Comparison of ENCODE assay signal across 8 cellular contexts in genomic region chr19:16828990-16829821, GRCh38. TPM values are rescaled to one million over a fixed set of nuclear protein-coding genes. Genes with fewer than 3 reads are reported as not detected.
DNase-seq lines count a peak whose midpoint lies in the region; ATAC-seq, FAIRE-seq and TF ChIP-seq lines count a peak whose summit lies in the region.

Gene SIN3B (plus strand): TSS chr19:16829398. CDS start chr19:16829421, 23 bp downstream.

- DNase-seq in D721Med (ENCODE audit: insufficient read length, low spot score): peak; percentile 87
- peak; percentile 96 for DNase-seq in HEK293T (ENCODE audit: extremely low spot score)
- peak; percentile 42 for DNase-seq in NCI-H2107 treated with DMSO at 0.1 percent for 48 hours (lab: John Stamatoyannopoulos, UW; ENCODE audit: unreplicated experiment)
- peak; percentile 94 for DNase-seq in UCSD-AML1 (lab: John Stamatoyannopoulos, UW; ENCODE audit: unreplicated experiment)
- peak; percentile 95 to 97 (median 96) for DNase-seq in K562 (ENCODE audit: extremely low read depth in 1 of 4, low spot score in 3 of 4)
- peak; percentile 14 to 91 (median 75) for DNase-seq in hypothalamus (lab: John Stamatoyannopoulos, UW)
- DNase-seq in retinal pigment epithelial cell (ENCODE audit: low read depth): peak; percentile 39
- peak; percentile 87 to 96 for DNase-seq in aorta

- peaks cover 17% of the 10 kb centered on the region for H3K79me2 ChIP-seq in K562 (ENCODE audit: control insufficient read depth, insufficient read depth, low read length)

- no peaks in the 10 kb centered on the region for H3K9me1 ChIP-seq in K562 (ENCODE audit: control insufficient read depth, insufficient read depth, low read length)

- H3K9ac ChIP-seq in K562 (ENCODE audit: insufficient read depth in 1 of 2, low read depth in 2 of 2, low read length in 2 of 2): peak within 1 kb of the TSS; percentile 58 to 91

- H3K4me3 ChIP-seq in K562: peak within 1 kb of the TSS; percentile 83
- H3K4me3 ChIP-seq in retinal pigment epithelial cell (ENCODE audit: low read length): peak within 1 kb of the TSS; percentile 92
- H3K4me3 ChIP-seq in aorta (ENCODE audit: low read length in 2 of 2): peak within 1 kb of the TSS; percentile 95 to 96

- peak within 1 kb of the TSS; percentile 57 for H3K27ac ChIP-seq in K562 (ENCODE audit: extremely low read depth, low read depth, low read length)
- no peak within 1 kb of the TSS for H3K27ac ChIP-seq in aorta (ENCODE audit: low read depth in 1 of 2, low read length in 2 of 2)

- no peak for TF ChIP-seq RAD21 in K562 (CRISPR knock-in tag; conservative IDR thresholded peaks at IDR 0.05 in 1 of 2, IDR thresholded peaks at IDR 0.05 in 1 of 2)

- H3K27me3 ChIP-seq in K562 (ENCODE audit: control insufficient read depth in 2 of 2, insufficient read depth in 2 of 2, low read length in 2 of 2): no peaks in the 10 kb centered on the region; a peak in 1 of 5 replicates
- no peaks in the 10 kb centered on the region for H3K27me3 ChIP-seq in aorta (ENCODE audit: control insufficient read depth in 1 of 2, insufficient read depth in 2 of 2, low read length in 1 of 2)

- peak within 1 kb of the TSS; percentile 91 for H2AFZ ChIP-seq in K562 (ENCODE audit: low read depth, low read length)

- peak; percentile 86 for ATAC-seq in K562
- peak; percentile 91 for ATAC-seq in aorta (ENCODE audit: low FRiP score)

- POLR2A ChIA-PET in HEK293T (lab: Yijun Ruan, JAX): interaction anchor here (0.6 to 1.2 kb wide), 3 partner anchors 18 to 303 kb away, joined by 3 read pairs; no protein-coding TSS in a partner anchor
- POLR2A ChIA-PET in K562 (lab: Yijun Ruan, JAX): interaction anchor here (0.6 to 1.7 kb wide), 2 partner anchors 12 to 18 kb away, joined by 3 to 8 read pairs; no protein-coding TSS in a partner anchor

- under 1% methylated on average over 23 of the region's 63 CpGs for WGBS in K562 (ENCODE audit: insufficient coverage, low coverage, missing lambda C conversion rate)
- 1 to 2% methylated on average over 38 to 63 of the region's 63 CpGs for WGBS in aorta, 2 donors

- intact Hi-C loops in K562 (cut with micrococcal nuclease) (no loop called here), aorta (cut with DNase I) (loop anchor here (5.0 kb wide), 2 partner anchors 57 to 68 kb away; no protein-coding TSS in a partner anchor)

- TF ChIP-seq POLR2A in K562 (conservative IDR thresholded peaks at IDR 0.05): no peak; the same call in 1 of the 2 replicates

- in situ Hi-C loops in K562 (cut with MboI): no loop called here

- H3K36me3 ChIP-seq in K562 (ENCODE audit: control insufficient read depth, insufficient read depth, low read length) (peaks cover 27% of the 10 kb centered on the region; the same call in 2 of the 3 replicates), aorta (ENCODE audit: control insufficient read depth in 1 of 2, insufficient read depth in 2 of 2, low read length in 1 of 2) (peaks cover 2% of the 10 kb centered on the region in 2 donors)

- no peaks in the 10 kb centered on the region for H4K20me1 ChIP-seq in K562 (replicated peaks; ENCODE audit: control insufficient read depth, insufficient read depth, low read length)

- H3K4me1 ChIP-seq in K562 (replicated peaks in 1 of 2; ENCODE audit: control insufficient read depth in 2 of 2, insufficient read depth in 2 of 2, low read length in 2 of 2): peaks cover 18 to 24% of the 10 kb centered on the region in 2 experiments
- H3K4me1 ChIP-seq in aorta (ENCODE audit: control insufficient read depth in 1 of 2, insufficient read depth in 2 of 2, low read length in 2 of 2): peaks cover 0 to 2% of the 10 kb centered on the region in 2 donors

- TF ChIP-seq EP300 in K562 (IDR thresholded peaks at IDR 0.05; ENCODE audit: low read length): no peak

- TF ChIP-seq CTCF in D721Med (IDR thresholded peaks at IDR 0.05; ENCODE audit: insufficient read depth, missing control alignments) (no peak), K562 (IDR thresholded peaks at IDR 0.05 in 2 of 3, conservative IDR thresholded peaks at IDR 0.05 in 1 of 3; ENCODE audit: insufficient read depth in 2 of 3, low read depth in 1 of 3, low read length in 3 of 3) (no peak), retinal pigment epithelial cell (conservative IDR thresholded peaks at IDR 0.05; ENCODE audit: low read depth, low read length) (no peak)

- peak within 1 kb of the TSS; percentile 82 for H3K4me2 ChIP-seq in K562 (ENCODE audit: insufficient read depth, low read length)

- CTCF ChIA-PET in HEK293T (lab: Yijun Ruan, JAX): no interaction called here
- CTCF ChIA-PET in K562 (lab: Yijun Ruan, JAX; ENCODE audit: low intra/inter-chr PET ratio): no interaction called here

- FAIRE-seq in D721Med (lab: Jason Lieb, UNC) (no peak), K562 (lab: Jason Lieb, UNC) (peak; percentile 23)

- H3K9me3 ChIP-seq in K562 (replicated peaks; ENCODE audit: control insufficient read depth, insufficient read depth, low read depth, low read length): no peaks in the 10 kb centered on the region
- no peaks in the 10 kb centered on the region for H3K9me3 ChIP-seq in aorta (ENCODE audit: control insufficient read depth, low read length)

- BruUV-seq in K562 (replicated peaks; lab: Mats Ljungman, UMichigan): no TSS peak

TF ChIP-seq in HEK293T, 16 proteins besides CTCF, POLR2A, EP300 and RAD21:
- TF ChIP-seq PKNOX1 (IDR thresholded peaks at IDR 0.05) (peak; percentile 64), SP1 (IDR thresholded peaks at IDR 0.05) (0 out of 2 replicates have a peak, but pooled peaks have one; percentile 38), SUZ12 (IDR thresholded peaks at IDR 0.05) (no peak), ZNF384 (IDR thresholded peaks at IDR 0.05) (peak; percentile 89)
TF ChIP-seq in HEK293T: peak in this region for 3.

TF ChIP-seq in K562, 482 proteins besides CTCF, POLR2A, EP300 and RAD21 (continues in another document):
- TF ChIP-seq THAP12 (CRISPR knock-in tag; IDR thresholded peaks at IDR 0.05) (peak; percentile 56; the same call in 1 of the 2 replicates), DIDO1 (tag; IDR thresholded peaks at IDR 0.05; ENCODE audit: low read depth) (peak; percentile 61; the same call in 1 of the 2 replicates), CREB1 (IDR thresholded peaks at IDR 0.05) (peak; percentile 72), CREB1 (CRISPR knock-in tag; IDR thresholded peaks at IDR 0.05) (peak; percentile 80)

RNA-seq across cellular contexts. Expression of gene SIN3B, which starts in this region (rescaled TPM):
- total RNA-seq in K562 (2011; cell fraction: chromatin; rRNA removed; ENCODE audit: low replicate concordance): 134 and 224 TPM in 2 replicates
- total RNA-seq in K562 (2011; cell fraction: nucleolus; rRNA removed): 88.7 and 97.6 TPM in 2 replicates
- 90.3 and 105 TPM in 2 replicates for total RNA-seq in K562 (2011; cell fraction: nucleoplasm; rRNA removed)
- total RNA-seq in K562 (2014; rRNA removed): 12.0 and 13.6 TPM in 2 replicates
- 8.2 and 9.9 TPM in 2 replicates for total RNA-seq in K562 (2014; rRNA removed; fragmentation: Illumina TruSeq; extraction: Trizol)
- 14.2 and 14.3 TPM in 2 replicates for total RNA-seq in K562 (2015; rRNA removed; fragmentation: Illumina TruSeq; extraction: Trizol)
- 34.2 and 34.6 TPM in 2 replicates for total RNA-seq in K562 (2021)
- 19.3 and 21.6 TPM in 2 replicates for polyA plus RNA-seq in K562 (2011; rRNA removed)
- 12.3 and 15.1 TPM in 2 replicates for polyA plus RNA-seq in K562 (2011; cell fraction: cytosol; rRNA removed)
- polyA plus RNA-seq in K562 (2011; cell fraction: nucleus; rRNA removed): 88.5 and 135 TPM in 2 replicates
- polyA plus RNA-seq in K562 (2012): 22.5 and 27.9 TPM in 2 replicates
- polyA plus RNA-seq in K562 (2014; fragmentation: Illumina TruSeq; extraction: Trizol): 18.9 and 20.7 TPM in 2 replicates
- under 1 TPM; 0.51 to 0.66 TPM for polyA plus RNA-seq in K562 (2014; fragmentation: Nextera tagmentation; extraction: Ambion mirVana)
- 29.5 and 30.6 TPM in 2 replicates for polyA plus RNA-seq in K562 (2014; rRNA removed)
- 16.0 and 16.9 TPM in 2 replicates for polyA minus RNA-seq in K562 (2011; rRNA and poly(A)+ RNA removed)
- 10.8 and 18.7 TPM in 2 replicates for polyA minus RNA-seq in K562 (2011; cell fraction: cytosol; rRNA and poly(A)+ RNA removed)
- 37.4 and 46.9 TPM in 2 replicates for polyA minus RNA-seq in K562 (2011; cell fraction: nucleus; rRNA and poly(A)+ RNA removed)
- total RNA-seq in aorta: 10 to 100 TPM; 61.1 to 82.7 TPM
- 10 to 100 TPM in 1 of 2 donors, 1 to 10 TPM in 1; 7.1 to 52.2 TPM for polyA plus RNA-seq in aorta

Comparison
In these comparisons a context has a peak if more than half of its experiments do, and no peak if none do; other contexts are left out.
1. DNase-seq: peak in every context shown above with its lines; median percentile 96 in K562; 96 in HEK293T; 94 in UCSD-AML1; 92 in aorta; 87 in D721Med; 75 in hypothalamus; 42 in NCI-H2107 treated with DMSO at 0.1 percent for 48 hours; 39 in retinal pigment epithelial cell.